Comparison of ENCODE assay signal across 1 cellular context in genomic region chr15:80060490-80061006, GRCh38.
A peak's percentile ranks its signal among the peaks of the same experiment; 100 is the strongest.
TF ChIP-seq lines count a peak whose summit lies in the region.

No MANE protein-coding gene starts in this region.

TF ChIP-seq in HepG2, 621 proteins besides CTCF, POLR2A, EP300 and RAD21 (continued from another document):
- TF ChIP-seq ADNP (CRISPR knock-in tag; IDR thresholded peaks at IDR 0.05), result 0 out of 2 replicates have a peak, but pooled peaks have one; percentile 23
- TF ChIP-seq, protein P1, sequence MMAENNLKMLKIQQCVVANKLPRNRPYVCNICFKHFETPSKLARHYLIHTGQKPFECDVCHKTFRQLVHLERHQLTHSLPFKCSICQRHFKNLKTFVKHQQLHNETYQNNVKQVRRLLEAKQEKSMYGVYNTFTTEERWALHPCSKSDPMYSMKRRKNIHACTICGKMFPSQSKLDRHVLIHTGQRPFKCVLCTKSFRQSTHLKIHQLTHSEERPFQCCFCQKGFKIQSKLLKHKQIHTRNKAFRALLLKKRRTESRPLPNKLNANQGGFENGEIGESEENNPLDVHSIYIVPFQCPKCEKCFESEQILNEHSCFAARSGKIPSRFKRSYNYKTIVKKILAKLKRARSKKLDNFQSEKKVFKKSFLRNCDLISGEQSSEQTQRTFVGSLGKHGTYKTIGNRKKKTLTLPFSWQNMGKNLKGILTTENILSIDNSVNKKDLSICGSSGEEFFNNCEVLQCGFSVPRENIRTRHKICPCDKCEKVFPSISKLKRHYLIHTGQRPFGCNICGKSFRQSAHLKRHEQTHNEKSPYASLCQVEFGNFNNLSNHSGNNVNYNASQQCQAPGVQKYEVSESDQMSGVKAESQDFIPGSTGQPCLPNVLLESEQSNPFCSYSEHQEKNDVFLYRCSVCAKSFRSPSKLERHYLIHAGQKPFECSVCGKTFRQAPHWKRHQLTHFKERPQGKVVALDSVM (CRISPR knock-in tag; IDR thresholded peaks at IDR 0.05), result peak; percentile 94
- 0 out of 2 replicates have a peak, but pooled peaks have one; percentile 1 for TF ChIP-seq THAP11 (CRISPR knock-in tag; IDR thresholded peaks at IDR 0.05)
